8 cellular contexts compared by ENCODE assay signal in the genomic region with DNA sequence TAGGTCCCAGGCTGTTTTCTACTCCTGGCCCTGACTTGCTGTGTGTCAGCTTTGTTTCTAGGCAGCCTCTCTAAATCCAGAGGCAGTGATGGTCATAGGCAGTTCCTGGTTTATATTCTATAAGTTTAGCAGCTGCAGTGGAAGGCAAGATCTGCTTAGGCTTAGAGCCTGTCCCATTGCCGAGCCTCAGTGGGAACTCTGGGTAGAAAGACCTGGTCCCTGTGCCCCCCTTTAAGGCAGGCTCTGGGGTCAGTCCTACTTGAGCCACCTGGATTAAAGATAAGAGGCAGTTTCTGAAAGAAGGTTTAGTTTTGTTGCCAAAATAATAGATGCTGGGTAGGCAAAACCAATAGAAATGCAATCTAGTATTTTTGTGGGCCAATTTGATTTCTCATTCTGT. TPM values are rescaled to one million over a fixed set of nuclear protein-coding genes. Genes with fewer than 3 reads are reported as not detected.
DNase-seq lines count a peak whose midpoint lies in the region; ATAC-seq, FAIRE-seq and TF ChIP-seq lines count a peak whose summit lies in the region.

No MANE protein-coding gene starts in this region.

- peak overlapping the region; percentile 54 to 91 (median 87) for H3K27ac Mint-ChIP-seq in CD4-positive, alpha-beta memory T cell
- peak overlapping the region; percentile 96 to 97 for H3K27ac Mint-ChIP-seq in natural killer cell treated with Interleukin-12 subunit alpha and Interleukin-12 subunit beta and Interleukin-15 and Interleukin-18, amount 100 ng/mL, for 72 hours
- peak overlapping the region in 1 of 3 experiments; percentile 67; a peak in 1 of 7 replicates for H3K27ac Mint-ChIP-seq in H9

- no peaks in the 10 kb centered on the region for H3K79me2 ChIP-seq in H9 (ENCODE audit: insufficient read depth, low read length)

- no peaks in the 10 kb centered on the region for H3K9me3 ChIP-seq in CD4-positive, alpha-beta memory T cell (ENCODE audit: control insufficient read depth in 1 of 2, low read length in 2 of 2)
- H3K9me3 ChIP-seq in H9 (ENCODE audit: control insufficient read depth, low read depth, low read length) = no peaks in the 10 kb centered on the region

- H2BK15ac ChIP-seq in H9 (ENCODE audit: low read depth, low read length) = no peak overlapping the region

- no peaks in the 10 kb centered on the region for H3K9me3 Mint-ChIP-seq in CD4-positive, alpha-beta memory T cell
- no peaks in the 10 kb centered on the region for H3K9me3 Mint-ChIP-seq in natural killer cell treated with Interleukin-12 subunit alpha and Interleukin-12 subunit beta and Interleukin-15 and Interleukin-18, amount 100 ng/mL, for 72 hours
- peaks cover 4% of the 10 kb centered on the region in 2 experiments; a peak in 3 of 5 replicates for H3K9me3 Mint-ChIP-seq in H9

- no peaks in the 10 kb centered on the region for H3K27me3 Mint-ChIP-seq in CD4-positive, alpha-beta memory T cell
- H3K27me3 Mint-ChIP-seq in natural killer cell treated with Interleukin-12 subunit alpha and Interleukin-12 subunit beta and Interleukin-15 and Interleukin-18, amount 100 ng/mL, for 72 hours = no peaks in the 10 kb centered on the region
- no peaks in the 10 kb centered on the region for H3K27me3 Mint-ChIP-seq in H9 (ENCODE audit: low read depth)

- no peak overlapping the region for H3K4ac ChIP-seq in H9 (ENCODE audit: low read depth, low read length)

- no peak overlapping the region for H3T11ph ChIP-seq in H9 (ENCODE audit: low read length)

- H3K27ac ChIP-seq in CD4-positive, alpha-beta memory T cell (ENCODE audit: low read depth, low read length) = peak overlapping the region; percentile 53
- peak overlapping the region; percentile 82 for H3K27ac ChIP-seq in RWPE1
- H3K27ac ChIP-seq in H9 (ENCODE audit: insufficient read length, low read depth, low read length) = no peak overlapping the region

- H3K4me1 ChIP-seq in CD4-positive, alpha-beta memory T cell (ENCODE audit: insufficient read depth, low read length) = peaks cover 30% of the 10 kb centered on the region
- no peaks in the 10 kb centered on the region for H3K4me1 ChIP-seq in H9 (ENCODE audit: insufficient read depth, low read length)

- no peaks in the 10 kb centered on the region for H4K20me1 ChIP-seq in H9 (ENCODE audit: control insufficient read depth, insufficient read depth, insufficient read length)

- FAIRE-seq in GM19239 (lab: Jason Lieb, UNC) = no peak

- H3K56ac ChIP-seq in H9 (ENCODE audit: insufficient read length, low read depth, low read length) = no peak overlapping the region

- CTCF ChIA-PET in CD4-positive, alpha-beta memory T cell (lab: Charles Lee; ENCODE audit: partially characterized antibody) = interaction anchor here (0.6 to 4.6 kb wide), 29 partner anchors 9 to 719 kb away, joined by 3 to 32 read pairs (median 4); a partner anchor contains a TSS
- CTCF ChIA-PET in RWPE1 (lab: Yijun Ruan, JAX) = interaction anchor here (0.6 to 1.6 kb wide), 7 partner anchors 8 to 651 kb away, joined by 3 to 18 read pairs (median 4); a partner anchor contains a TSS

- intact Hi-C loops in CD4-positive, alpha-beta memory T cell (cut with micrococcal nuclease) = loop anchor here (1.0 to 5.0 kb wide), 5 partner anchors 13 to 1357 kb away; a partner anchor contains a TSS
- intact Hi-C loops in left colon (cut with DNase I, micrococcal nuclease) = no loop called here

- H2BK20ac ChIP-seq in H9 (ENCODE audit: low read depth, low read length, poor library complexity, severe bottlenecking) = no peak overlapping the region

- no peak overlapping the region for H2AFZ ChIP-seq in H9 (ENCODE audit: low read length)

- no peak overlapping the region for H4K91ac ChIP-seq in H9 (ENCODE audit: insufficient read length, low read depth, low read length)

- H3K18ac ChIP-seq in H9 (ENCODE audit: insufficient read length, low read depth, low read length) = no peak overlapping the region

- H3K4me2 ChIP-seq in H9 (ENCODE audit: insufficient read depth, insufficient read length, low read length) = no peak overlapping the region

- POLR2A ChIA-PET in CD4-positive, alpha-beta memory T cell (lab: Charles Lee; ENCODE audit: partially characterized antibody) = interaction anchor here (0.7 to 2.8 kb wide), 6 partner anchors 10 to 145 kb away, joined by 3 to 52 read pairs (median 5); a partner anchor contains a TSS
- POLR2A ChIA-PET in RWPE1 (lab: Yijun Ruan, JAX; ENCODE audit: low non-redundant PET) = interaction anchor here (0.6 to 1.7 kb wide), 2 partner anchors 13 to 16 kb away, joined by 3 to 9 read pairs; a partner anchor contains a TSS

- no peaks in the 10 kb centered on the region for H3K79me1 ChIP-seq in H9 (ENCODE audit: insufficient read depth, low read depth, low read length, poor library complexity, severe bottlenecking)

- DNase-seq in CD4-positive, alpha-beta memory T cell = no peak
- DNase-seq in RWPE1 (ENCODE audit: low spot score) (no peak), dermis blood vessel endothelial cell (peak; percentile 9), H9 (no peak), GM19239 (ENCODE audit: insufficient read length, low spot score) (no peak), left colon (no peak)
- DNase-seq in natural killer cell treated with Interleukin-12 subunit alpha and Interleukin-12 subunit beta and Interleukin-15 and Interleukin-18, amount 100 ng/mL, for 72 hours (ENCODE audit: low spot score) = no peak

- no peak overlapping the region for H3K9ac ChIP-seq in H9 (ENCODE audit: extremely low read depth, insufficient read length, low read length)

- no peaks in the 10 kb centered on the region for H3K27me3 ChIP-seq in CD4-positive, alpha-beta memory T cell (ENCODE audit: insufficient read depth, low read length)
- no peaks in the 10 kb centered on the region for H3K27me3 ChIP-seq in H9 (ENCODE audit: insufficient read depth, low read length)

- no peak overlapping the region for H4K8ac ChIP-seq in H9 (replicated peaks; ENCODE audit: insufficient read length, low read depth, low read length)

- no peak overlapping the region for H3K4me3 ChIP-seq in CD4-positive, alpha-beta memory T cell (ENCODE audit: low read length in 2 of 2)

- no peak overlapping the region for H4K5ac ChIP-seq in H9 (ENCODE audit: insufficient read length, low read depth, low read length)

- H2BK12ac ChIP-seq in H9 (ENCODE audit: insufficient read length, low read depth, low read length) = no peak overlapping the region

- no CpG with 5 or more reads among the region's 1 CpG for WGBS in H9 (ENCODE audit: extremely low coverage, insufficient read length, low lambda C conversion rate)

- no peak for TF ChIP-seq CTCF in RWPE1 (conservative IDR thresholded peaks at IDR 0.05; ENCODE audit: low read depth)
- no peak for TF ChIP-seq CTCF in H9 (conservative IDR thresholded peaks at IDR 0.05)

- no peak overlapping the region for H3K14ac ChIP-seq in H9 (ENCODE audit: insufficient read depth, low read length)

- peaks cover 44% of the 10 kb centered on the region for H3K36me3 ChIP-seq in CD4-positive, alpha-beta memory T cell (ENCODE audit: insufficient read depth, low read length)

- peaks cover 54 to 60% of the 10 kb centered on the region in 2 donors for H3K36me3 Mint-ChIP-seq in CD4-positive, alpha-beta memory T cell
- peaks cover 24% of the 10 kb centered on the region for H3K36me3 Mint-ChIP-seq in natural killer cell treated with Interleukin-12 subunit alpha and Interleukin-12 subunit beta and Interleukin-15 and Interleukin-18, amount 100 ng/mL, for 72 hours
- peaks cover 51 to 71% (median 68%) of the 10 kb centered on the region in 3 experiments for H3K36me3 Mint-ChIP-seq in H9 (ENCODE audit: insufficient read depth in 1 of 3, low read depth in 3 of 3)

- peak overlapping the region in 2 of 8 donors; percentile 36 to 39 for H3K4me3 Mint-ChIP-seq in CD4-positive, alpha-beta memory T cell
- H3K4me3 Mint-ChIP-seq in natural killer cell treated with Interleukin-12 subunit alpha and Interleukin-12 subunit beta and Interleukin-15 and Interleukin-18, amount 100 ng/mL, for 72 hours = peak overlapping the region; percentile 74
- H3K4me3 Mint-ChIP-seq in H9 = no peak overlapping the region

- H2BK120ac ChIP-seq in H9 (ENCODE audit: low read depth, low read length, poor library complexity, severe bottlenecking) = no peak overlapping the region

- ATAC-seq in natural killer cell treated with Interleukin-12 subunit alpha and Interleukin-12 subunit beta and Interleukin-15 and Interleukin-18, amount 100 ng/mL, for 72 hours = no peak
- ATAC-seq in left colon = no peak
- ATAC-seq in GM19324 (IDR thresholded peaks at IDR 0.05; ENCODE audit: low FRiP score, unreplicated experiment) = no peak

- no peak overlapping the region for H3K23ac ChIP-seq in H9 (ENCODE audit: insufficient read length, low read depth, low read length)

- no peak overlapping the region for H2AK5ac ChIP-seq in H9 (ENCODE audit: insufficient read length, low read length)

- H3K23me2 ChIP-seq in H9 (ENCODE audit: insufficient read length, low read depth, low read length, poor library complexity, severe bottlenecking) = no peaks in the 10 kb centered on the region

- H2BK5ac ChIP-seq in H9 (ENCODE audit: insufficient read length, low read length) = no peak overlapping the region

- H3K4me1 Mint-ChIP-seq in CD4-positive, alpha-beta memory T cell = peaks cover 20 to 33% (median 25%) of the 10 kb centered on the region in 4 donors
- H3K4me1 Mint-ChIP-seq in natural killer cell treated with Interleukin-12 subunit alpha and Interleukin-12 subunit beta and Interleukin-15 and Interleukin-18, amount 100 ng/mL, for 72 hours (ENCODE audit: low read depth in 2 of 2) = peaks cover 33% of the 10 kb centered on the region in 2 donors
- H3K4me1 Mint-ChIP-seq in H9 = no peaks in the 10 kb centered on the region

RNA-seq across cellular contexts. Expression of a gene that starts 13.6 kb away (rescaled TPM):
- total RNA-seq in CD4-positive, alpha-beta memory T cell = 10 to 100 TPM; 31.1 to 31.9 TPM
- polyA plus RNA-seq in CD4-positive, alpha-beta memory T cell = 10 to 100 TPM; 28.1 to 31.7 TPM
- total RNA-seq in dermis blood vessel endothelial cell = 29.3 and 41.2 TPM in 2 replicates
- total RNA-seq in natural killer cell treated with Interleukin-12 subunit alpha and Interleukin-12 subunit beta and Interleukin-15 and Interleukin-18, amount 100 ng/mL, for 72 hours = 10 to 100 TPM; 50.4 to 64.2 TPM
- total RNA-seq in H9 (2021) = 62.7 and 64.2 TPM in 2 replicates
- 10 to 100 TPM; 59.5 to 77.4 TPM for total RNA-seq in left colon
